In genomic region chr3:133804896-133805295, GRCh38 we compare ENCODE assay signal across 9 cellular contexts. TPM values are rescaled to one million over a fixed set of nuclear protein-coding genes. Genes with fewer than 3 reads are reported as not detected.
A peak's percentile ranks its signal among the peaks of the same experiment; 100 is the strongest.
DNase-seq lines count a peak whose midpoint lies in the region; ATAC-seq and TF ChIP-seq lines count a peak whose summit lies in the region.
"Had no signal": no experiment of that assay in that cellular context is flagged by ENCODE, and none has a peak within 500 bp of the region (broad histone marks: within the 10 kb centered on the region; RNA-seq: fewer than 3 reads in every experiment).

No MANE protein-coding gene starts in this region.

- peaks cover 3% of the 10 kb centered on the region for H3K27me3 Mint-ChIP-seq in T-helper 2 cell treated with Interferon-gamma antibody and Interleukin-4, amounts not matched to agents 5 μg/mL and 100 μg/mL, for 36 hours (ENCODE audit: low read depth)
- peaks cover 2% of the 10 kb centered on the region for H3K27me3 Mint-ChIP-seq in glutamatergic neuron (ENCODE audit: unreplicated experiment)

- TF ChIP-seq CTCF in WERI-Rb-1 (IDR thresholded peaks at IDR 0.05; ENCODE audit: low read depth, low read length) = no peak
- no peak for TF ChIP-seq CTCF in glutamatergic neuron (IDR thresholded peaks at IDR 0.05; ENCODE audit: partially characterized antibody, unreplicated experiment)
- no peak for TF ChIP-seq CTCF in smooth muscle cell (IDR thresholded peaks at IDR 0.05; ENCODE audit: borderline replicate concordance, insufficient read depth, poor library complexity, severe bottlenecking)

- H3K27me3 ChIP-seq in WERI-Rb-1 (ENCODE audit: insufficient read depth, low read depth, severe bottlenecking) = no peaks in the 10 kb centered on the region
- peaks cover 5% of the 10 kb centered on the region for H3K27me3 ChIP-seq in smooth muscle cell (ENCODE audit: low read depth)
- H3K27me3 ChIP-seq: left lung had no signal

- H3K9me3 Mint-ChIP-seq in T-helper 2 cell treated with Interferon-gamma antibody and Interleukin-4, amounts not matched to agents 5 μg/mL and 100 μg/mL, for 36 hours = no peaks in the 10 kb centered on the region
- H3K9me3 Mint-ChIP-seq in glutamatergic neuron (ENCODE audit: unreplicated experiment) = peaks cover 9% of the 10 kb centered on the region

- H3K4me1 Mint-ChIP-seq in T-helper 2 cell treated with Interferon-gamma antibody and Interleukin-4, amounts not matched to agents 5 μg/mL and 100 μg/mL, for 36 hours (ENCODE audit: low read depth) = peaks cover 15% of the 10 kb centered on the region
- H3K4me1 Mint-ChIP-seq in glutamatergic neuron (ENCODE audit: low read depth, unreplicated experiment) = peaks cover 7% of the 10 kb centered on the region

- H3K9ac ChIP-seq in smooth muscle cell (ENCODE audit: low read depth) = no peak overlapping the region

- H2AFZ ChIP-seq in smooth muscle cell (ENCODE audit: low read depth) = peak overlapping the region; percentile 86

- peak overlapping the region; percentile 96 for H3K27ac Mint-ChIP-seq in T-helper 2 cell treated with Interferon-gamma antibody and Interleukin-4, amounts not matched to agents 5 μg/mL and 100 μg/mL, for 36 hours
- H3K27ac Mint-ChIP-seq in glutamatergic neuron (ENCODE audit: unreplicated experiment) = peak overlapping the region; percentile 97

- H3K4me3 ChIP-seq in WERI-Rb-1 (ENCODE audit: low read depth, low read length) (peak overlapping the region; percentile 77), smooth muscle cell (peak overlapping the region; percentile 81)

- peaks cover 24% of the 10 kb centered on the region for H3K79me2 ChIP-seq in smooth muscle cell (ENCODE audit: low read depth)

- peaks cover 14% of the 10 kb centered on the region for H3K36me3 ChIP-seq in WERI-Rb-1
- H3K36me3 ChIP-seq in smooth muscle cell (ENCODE audit: low read depth) = no peaks in the 10 kb centered on the region

- H3K36me3 Mint-ChIP-seq in T-helper 2 cell treated with Interferon-gamma antibody and Interleukin-4, amounts not matched to agents 5 μg/mL and 100 μg/mL, for 36 hours (ENCODE audit: low read depth) = peaks cover 29% of the 10 kb centered on the region
- peaks cover 7% of the 10 kb centered on the region for H3K36me3 Mint-ChIP-seq in glutamatergic neuron (ENCODE audit: unreplicated experiment)

- ATAC-seq in HG03280 (IDR thresholded peaks at IDR 0.05; ENCODE audit: unreplicated experiment) = no peak

- peak overlapping the region; percentile 99 for H3K4me3 Mint-ChIP-seq in T-helper 2 cell treated with Interferon-gamma antibody and Interleukin-4, amounts not matched to agents 5 μg/mL and 100 μg/mL, for 36 hours
- peak overlapping the region; percentile 96 for H3K4me3 Mint-ChIP-seq in glutamatergic neuron (ENCODE audit: unreplicated experiment)

- H3K27ac ChIP-seq in WERI-Rb-1 = no peak overlapping the region
- H3K27ac ChIP-seq in smooth muscle cell (ENCODE audit: low read depth) = no peak overlapping the region

- H3F3A ChIP-seq in smooth muscle cell (ENCODE audit: low read depth) = no peaks in the 10 kb centered on the region

- H3K9me3 ChIP-seq in WERI-Rb-1 (ENCODE audit: severe bottlenecking) (no peaks in the 10 kb centered on the region), smooth muscle cell (replicated peaks; ENCODE audit: low read depth) (no peaks in the 10 kb centered on the region)
- H3K9me3 ChIP-seq: left lung had no signal

- H3K4me1 ChIP-seq in smooth muscle cell (ENCODE audit: low read depth) = peaks cover 9% of the 10 kb centered on the region

- 75% methylated on average over 4 of the region's 4 CpGs for WGBS in smooth muscle cell (ENCODE audit: low lambda C conversion rate)

- DNase-seq in T-helper 2 cell treated with Interferon-gamma antibody and Interleukin-4, amounts not matched to agents 5 μg/mL and 100 μg/mL, for 36 hours (ENCODE audit: low spot score) = no peak
- DNase-seq in T-helper 2 cell = no peak
- DNase-seq in WERI-Rb-1 = no peak
- no peak for DNase-seq in glutamatergic neuron
- no peak for DNase-seq in smooth muscle cell (lab: John Stamatoyannopoulos, UW; ENCODE audit: unreplicated experiment)
- DNase-seq in NCI-H1048 (lab: John Stamatoyannopoulos, UW) = no peak
- DNase-seq in NCI-H1105 treated with DMSO at 0.1 percent for 48 hours (lab: John Stamatoyannopoulos, UW) = no peak

- no peaks in the 10 kb centered on the region for H4K20me1 ChIP-seq in smooth muscle cell (ENCODE audit: low read depth)

- peak overlapping the region; percentile 94 for H3K4me2 ChIP-seq in smooth muscle cell

RNA-seq across cellular contexts. Expression of gene SRPRB, which starts 0.7 kb away (rescaled TPM):
- 47.2 TPM for total RNA-seq in glutamatergic neuron (ENCODE audit: unreplicated experiment)
- 59.3 and 60.6 TPM in 2 replicates for total RNA-seq in smooth muscle cell
- polyA plus RNA-seq in smooth muscle cell = 78.9 and 98.3 TPM in 2 replicates

RNA-seq across cellular contexts. Expression of gene TF, which starts 58.7 kb away (rescaled TPM):
- total RNA-seq in glutamatergic neuron (ENCODE audit: unreplicated experiment) (2.3 TPM), smooth muscle cell (0.13 and 1.0 TPM in 2 replicates)
- polyA plus RNA-seq in smooth muscle cell = 1.6 and 1.9 TPM in 2 replicates
